ENCODE assay signal across 15 cellular contexts in genomic region chrY:19743331-19743730, GRCh38. TPM values are rescaled to one million over a fixed set of nuclear protein-coding genes. Genes with fewer than 3 reads are reported as not detected.
DNase-seq lines count a peak whose midpoint lies in the region; ATAC-seq, FAIRE-seq and TF ChIP-seq lines count a peak whose summit lies in the region.
"Had no signal": no experiment of that assay in that cellular context is flagged by ENCODE, and none has a peak within 500 bp of the region (broad histone marks: within the 10 kb centered on the region; RNA-seq: fewer than 3 reads in every experiment).

No MANE protein-coding gene starts in this region.

- peaks cover 2 to 23% (median 7%) of the 10 kb centered on the region in 4 experiments; a peak in 7 of 8 replicates for H3K36me3 ChIP-seq in H1 (ENCODE audit: control insufficient read depth in 2 of 4, insufficient read depth in 4 of 4, low read length in 3 of 4)
- no peaks in the 10 kb centered on the region for H3K36me3 ChIP-seq in parathyroid adenoma (ENCODE audit: control insufficient read depth, insufficient read depth, low read length)

- H3K9me3 Mint-ChIP-seq in T-helper 2 cell treated with Interferon-gamma antibody and Interleukin-4, amounts not matched to agents 5 μg/mL and 100 μg/mL, for 36 hours: no peaks in the 10 kb centered on the region

- no peak overlapping the region for H2BK20ac ChIP-seq in H1 (ENCODE audit: low read length)

- no peak for FAIRE-seq in H1 (lab: Jason Lieb, UNC)

- H3K9ac ChIP-seq in H1 (replicated peaks in 1 of 4; ENCODE audit: extremely low read depth in 1 of 4, low read depth in 3 of 4, low read length in 3 of 4) (no peak overlapping the region), parathyroid adenoma (no peak overlapping the region)

- no peak for DNase-seq in T-helper 2 cell treated with Interferon-gamma antibody and Interleukin-4, amounts not matched to agents 5 μg/mL and 100 μg/mL, for 36 hours (ENCODE audit: low spot score)
- DNase-seq in T-helper 2 cell: no peak
- no peak for DNase-seq in LNCaP clone FGC (ENCODE audit: low read depth)
- no peak for DNase-seq in H1 (ENCODE audit: low read depth in 1 of 2, low spot score in 2 of 2)
- DNase-seq in hippocampal formation (lab: John Stamatoyannopoulos, UW): no peak
- DNase-seq in cerebellum (ENCODE audit: low spot score): no peak
- DNase-seq: 8988T, NCI-H1694 treated with DMSO at 0.1 percent for 48 hours, OCI-M1, sigmoid colon, T1000 had no signal

- H3K9me3 ChIP-seq in H1 (ENCODE audit: insufficient read depth in 2 of 2, low read depth in 1 of 2, low read length in 1 of 2): no peaks in the 10 kb centered on the region
- no peaks in the 10 kb centered on the region for H3K9me3 ChIP-seq in parathyroid adenoma (ENCODE audit: control insufficient read depth, low read length)
- H3K9me3 ChIP-seq: sigmoid colon had no signal

- H3K23ac ChIP-seq in H1 (ENCODE audit: insufficient read length): no peak overlapping the region

- TF ChIP-seq CTCF in LNCaP clone FGC (IDR thresholded peaks at IDR 0.05; ENCODE audit: control insufficient read depth, extremely low read depth, insufficient read depth) (no peak), H1 (IDR thresholded peaks at IDR 0.05; ENCODE audit: control extremely low read depth in 1 of 3, insufficient read depth in 1 of 3, low read depth in 1 of 3, low read length in 3 of 3) (no peak), parathyroid adenoma (IDR thresholded peaks at IDR 0.05) (no peak)

- no peak overlapping the region for H3K18ac ChIP-seq in H1 (ENCODE audit: extremely low read depth, low read length)

- H2BK12ac ChIP-seq in H1 (ENCODE audit: low read depth, low read length): no peak overlapping the region

- no peak overlapping the region for H4K5ac ChIP-seq in H1 (ENCODE audit: insufficient read length, low read depth, low read length)

- peaks cover 17% of the 10 kb centered on the region for H3K4me1 Mint-ChIP-seq in T-helper 2 cell treated with Interferon-gamma antibody and Interleukin-4, amounts not matched to agents 5 μg/mL and 100 μg/mL, for 36 hours (ENCODE audit: low read depth)

- no peaks in the 10 kb centered on the region for H3K23me2 ChIP-seq in H1 (ENCODE audit: low read depth, low read length)

- H4K8ac ChIP-seq in H1 (ENCODE audit: extremely low read depth, insufficient read depth, low read length): no peak overlapping the region

- peak overlapping the region; percentile 93 for H3K4me3 Mint-ChIP-seq in T-helper 2 cell treated with Interferon-gamma antibody and Interleukin-4, amounts not matched to agents 5 μg/mL and 100 μg/mL, for 36 hours

- H2BK120ac ChIP-seq in H1 (replicated peaks; ENCODE audit: low read depth, low read length): no peak overlapping the region

- H3K14ac ChIP-seq in H1 (ENCODE audit: insufficient read length): no peak overlapping the region

- TF ChIP-seq RAD21 in H1 (IDR thresholded peaks at IDR 0.05 in 1 of 2, conservative IDR thresholded peaks at IDR 0.05 in 1 of 2; ENCODE audit: low read depth in 2 of 2, low read length in 2 of 2): no peak

- POLR2A ChIA-PET in H1 (lab: Charles Lee; ENCODE audit: partially characterized antibody): interaction anchor here (1.4 to 2.1 kb wide), 3 partner anchors 10 to 175 kb away, joined by 5 to 7 read pairs (median 6); no protein-coding TSS in a partner anchor

- H3K4me3 ChIP-seq in LNCaP clone FGC (ENCODE audit: low read depth, low read length) (peak overlapping the region; percentile 60), H1 (ENCODE audit: extremely low read depth in 1 of 4, insufficient read depth in 2 of 4, low read depth in 3 of 4, low read length in 4 of 4) (peak overlapping the region in 2 of 4 experiments; percentile 79 to 90; a peak in 3 of 8 replicates), parathyroid adenoma (ENCODE audit: low read depth, low read length) (peak overlapping the region; percentile 79)
- H3K4me3 ChIP-seq: lung had no signal

- no peak overlapping the region for H2AK5ac ChIP-seq in H1 (ENCODE audit: low read depth, low read length)

- TF ChIP-seq POLR2A in H1 (IDR thresholded peaks at IDR 0.05; ENCODE audit: control extremely low read depth in 1 of 2, low read depth in 2 of 2, low read length in 2 of 2): no peak

- CTCF ChIA-PET in H1 (lab: Charles Lee; ENCODE audit: partially characterized antibody): no interaction called here

- no peak overlapping the region for H4K91ac ChIP-seq in H1 (replicated peaks; ENCODE audit: insufficient read length, low read length)

- no peak overlapping the region for H2BK15ac ChIP-seq in H1 (ENCODE audit: low read length)

- H3K27me3 Mint-ChIP-seq in T-helper 2 cell treated with Interferon-gamma antibody and Interleukin-4, amounts not matched to agents 5 μg/mL and 100 μg/mL, for 36 hours (ENCODE audit: low read depth): peaks cover 3% of the 10 kb centered on the region

- H2BK5ac ChIP-seq in H1 (ENCODE audit: low read depth, low read length): no peak overlapping the region

- WGBS in H1 (ENCODE audit: extremely low coverage in 1 of 2, insufficient coverage in 1 of 2, insufficient read length in 1 of 2, insufficient replicate concordance in 2 of 2, low coverage in 1 of 2, low lambda C conversion rate in 2 of 2, missing lambda C conversion rate in 1 of 2), 2 experiments: 87% methylated on average over 8 of the region's 8 CpGs; no CpG with 5 or more reads in 1 of the 2 experiments

- no peak overlapping the region for H2AFZ ChIP-seq in H1 (ENCODE audit: low read length)
- H2AFZ ChIP-seq in parathyroid adenoma: no peak overlapping the region

- ATAC-seq in GM19452 (IDR thresholded peaks at IDR 0.05; ENCODE audit: unreplicated experiment): no peak

- H3K4me2 ChIP-seq in H1 (ENCODE audit: insufficient read depth in 1 of 2, low read depth in 2 of 2, low read length in 2 of 2): peak overlapping the region; percentile 69 to 74
- peak overlapping the region; percentile 67 for H3K4me2 ChIP-seq in parathyroid adenoma (ENCODE audit: low read length)

- no peaks in the 10 kb centered on the region for H3K79me1 ChIP-seq in H1 (ENCODE audit: low read depth, low read length)

- H3K27me3 ChIP-seq in H1 (replicated peaks in 1 of 4; ENCODE audit: control insufficient read depth in 3 of 4, extremely low read depth in 1 of 4, insufficient read depth in 3 of 4, low read length in 3 of 4): no peaks in the 10 kb centered on the region
- H3K27me3 ChIP-seq in parathyroid adenoma (ENCODE audit: control insufficient read depth, insufficient read depth, low read length): no peaks in the 10 kb centered on the region
- H3K27me3 ChIP-seq: sigmoid colon had no signal

- no peak overlapping the region for H3K56ac ChIP-seq in H1 (replicated peaks; ENCODE audit: insufficient read length, low read depth, low read length)

- H3K27ac ChIP-seq in H1 (ENCODE audit: low read depth, low read length) (no peak overlapping the region), parathyroid adenoma (no peak overlapping the region)

- peaks cover 30% of the 10 kb centered on the region for H3K36me3 Mint-ChIP-seq in T-helper 2 cell treated with Interferon-gamma antibody and Interleukin-4, amounts not matched to agents 5 μg/mL and 100 μg/mL, for 36 hours (ENCODE audit: low read depth)

- peak overlapping the region; percentile 96 for H3K27ac Mint-ChIP-seq in T-helper 2 cell treated with Interferon-gamma antibody and Interleukin-4, amounts not matched to agents 5 μg/mL and 100 μg/mL, for 36 hours

- H4K20me1 ChIP-seq in H1 (replicated peaks in 1 of 2; ENCODE audit: control insufficient read depth in 1 of 2, insufficient read depth in 2 of 2, low read length in 2 of 2): no peaks in the 10 kb centered on the region

- H3K4me1 ChIP-seq in H1 (replicated peaks in 1 of 4; ENCODE audit: control insufficient read depth in 3 of 4, insufficient read depth in 4 of 4, low read length in 3 of 4): no peaks in the 10 kb centered on the region
- H3K4me1 ChIP-seq in parathyroid adenoma: no peaks in the 10 kb centered on the region

- no peak for TF ChIP-seq EP300 in H1 (IDR thresholded peaks at IDR 0.05; ENCODE audit: borderline replicate concordance in 1 of 2, low read depth in 2 of 2, low read length in 2 of 2)

- no peaks in the 10 kb centered on the region for H3K79me2 ChIP-seq in H1 (ENCODE audit: control insufficient read depth in 1 of 2, insufficient read depth in 2 of 2, low read length in 2 of 2)
- no peaks in the 10 kb centered on the region for H3K79me2 ChIP-seq in parathyroid adenoma

- no peak overlapping the region for H3K4ac ChIP-seq in H1 (replicated peaks; ENCODE audit: insufficient read length, low read depth, low read length)

TF ChIP-seq in H1, 55 proteins besides CTCF, POLR2A, EP300 and RAD21:
- no peak for TF ChIP-seq KDM1A (IDR thresholded peaks at IDR 0.05; ENCODE audit: borderline replicate concordance, low read length)
- no peak for TF ChIP-seq POLR2AphosphoS5 (IDR thresholded peaks at IDR 0.05; ENCODE audit: low read depth, low read length)
- no peak for TF ChIP-seq RXRA (IDR thresholded peaks at IDR 0.05; ENCODE audit: insufficient read depth, low read depth, low read length)
- no peak for TF ChIP-seq CEBPB (IDR thresholded peaks at IDR 0.05; ENCODE audit: low read depth, low read length)
- TF ChIP-seq KDM5A (IDR thresholded peaks at IDR 0.05; ENCODE audit: low read length): no peak
- TF ChIP-seq ZNF274 (IDR thresholded peaks at IDR 0.05; ENCODE audit: borderline replicate concordance, extremely low read depth, low read length): no peak
- TF ChIP-seq USF2 (IDR thresholded peaks at IDR 0.05; ENCODE audit: low read length): no peak
- TF ChIP-seq SUZ12 (IDR thresholded peaks at IDR 0.05; ENCODE audit: low read length): no peak
- TF ChIP-seq CREB1 (IDR thresholded peaks at IDR 0.05): no peak

RNA-seq across cellular contexts. Expression of gene KDM5D, which starts 1.2 kb away (rescaled TPM):
- 21.9 and 25.9 TPM in 2 replicates for total RNA-seq in H1 (2021; fragmentation: NEBNext Ultra II Directional; extraction: Animal tissue kit (Norgen Biotek cat#: 25700))
- 24.4 and 33.5 TPM in 2 replicates for polyA plus RNA-seq in H1 (2011; rRNA removed)
- polyA plus RNA-seq in H1 (2011; cell fraction: cytosol; rRNA removed): 21.9 TPM
- 97.3 TPM for polyA plus RNA-seq in H1 (2011; cell fraction: nucleus; rRNA removed)
- 18.1 to 22.0 TPM (median 21.2 TPM) in 4 replicates for polyA plus RNA-seq in H1 (2012, experiment 1 of 2)
- 2.8 TPM for polyA plus RNA-seq in H1 (2012, experiment 2 of 2)
- 11.0 TPM for polyA plus RNA-seq in H1 (2013, experiment 1 of 2)
- polyA plus RNA-seq in H1 (2013, experiment 2 of 2): 10.2 TPM
- polyA minus RNA-seq in H1 (2011; rRNA and poly(A)+ RNA removed): 51.8 and 56.5 TPM in 2 replicates
- polyA minus RNA-seq in H1 (2011; cell fraction: cytosol; rRNA and poly(A)+ RNA removed): 23.9 TPM
- 59.6 TPM for polyA minus RNA-seq in H1 (2011; cell fraction: nucleus; rRNA and poly(A)+ RNA removed)
- total RNA-seq in cerebellum: 0.18 TPM
- total RNA-seq: glomerular endothelial cell had no signal
